In genomic region chr19:5153601-5154128, GRCh38 we compare ENCODE assay signal across 18 cellular contexts.
DNase-seq lines count a peak whose midpoint lies in the region; ATAC-seq, FAIRE-seq and TF ChIP-seq lines count a peak whose summit lies in the region.
"Had no signal": no experiment of that assay in that cellular context is flagged by ENCODE, and none has a peak within 500 bp of the region (broad histone marks: within the 10 kb centered on the region; RNA-seq: fewer than 3 reads in every experiment).

No MANE protein-coding gene starts in this region.

- H3K4me3 Mint-ChIP-seq in activated CD4-positive, alpha-beta T cell treated with anti-CD3 and anti-CD28 coated beads for 36 hours: no peak overlapping the region
- H3K4me3 Mint-ChIP-seq: HFFc6, nephron progenitor cell had no signal

- H3K9me3 ChIP-seq in kidney (ENCODE audit: control insufficient read depth in 1 of 2, low read length in 2 of 2): peaks cover 0 to 3% of the 10 kb centered on the region in 2 donors
- H3K9me3 ChIP-seq in pancreas: no peaks in the 10 kb centered on the region
- H3K9me3 ChIP-seq: psoas muscle had no signal

- no peaks in the 10 kb centered on the region for H3K27me3 ChIP-seq in pancreas

- no peaks in the 10 kb centered on the region for H3K27me3 Mint-ChIP-seq in activated CD4-positive, alpha-beta T cell treated with anti-CD3 and anti-CD28 coated beads for 36 hours

- DNase-seq in activated CD4-positive, alpha-beta T cell treated with anti-CD3 and anti-CD28 coated beads for 36 hours: no peak
- DNase-seq in activated CD4-positive, alpha-beta T cell treated with anti-CD3 and anti-CD28 coated beads, Interleukin-2, amount 50 U/mL, for 48 hours: no peak
- DNase-seq in HuH-7.5 (ENCODE audit: low spot score) (peak; percentile 7), kidney (peak; percentile 62), pancreas (peak in 2 of 6 donors; percentile 51 to 62), HK-2 (ENCODE audit: unreplicated experiment) (no peak)
- DNase-seq: activated gamma-delta T cell, AML-193, HFFc6, psoas muscle had no signal

- CTCF ChIA-PET in activated CD4-positive, alpha-beta T cell treated with anti-CD3 and anti-CD28 coated beads for 36 hours (lab: Charles Lee): interaction anchor here (1.4 kb wide), 1 partner anchor 10 kb away, joined by 3 read pairs; no protein-coding TSS in a partner anchor

- POLR2A ChIA-PET in activated CD4-positive, alpha-beta T cell treated with anti-CD3 and anti-CD28 coated beads for 36 hours (lab: Charles Lee): no interaction called here

- no peaks in the 10 kb centered on the region for H3K4me1 Mint-ChIP-seq in activated CD4-positive, alpha-beta T cell treated with anti-CD3 and anti-CD28 coated beads for 36 hours

- peaks cover 0 to 5% of the 10 kb centered on the region in 2 donors for H3K36me3 ChIP-seq in kidney (ENCODE audit: control insufficient read depth in 1 of 2, insufficient read depth in 2 of 2, low read length in 2 of 2)
- H3K36me3 ChIP-seq in pancreas: no peaks in the 10 kb centered on the region

- FAIRE-seq in kidney (lab: Jason Lieb, UNC): no peak
- no peak for FAIRE-seq in pancreas (lab: Jason Lieb, UNC)
- FAIRE-seq: frontal cortex, keratinocyte, urothelium cell line had no signal

- no peak overlapping the region for H3K27ac Mint-ChIP-seq in activated CD4-positive, alpha-beta T cell treated with anti-CD3 and anti-CD28 coated beads for 36 hours
- H3K27ac Mint-ChIP-seq: HFFc6, nephron progenitor cell had no signal

- peak; percentile 11 for ATAC-seq in activated CD4-positive, alpha-beta T cell treated with anti-CD3 and anti-CD28 coated beads for 36 hours
- ATAC-seq in pancreas (peak in 3 of 4 donors; percentile 5 to 30 (median 28)), GM19452 (IDR thresholded peaks at IDR 0.05; ENCODE audit: unreplicated experiment) (no peak), GM18520 (IDR thresholded peaks at IDR 0.05; ENCODE audit: unreplicated experiment) (no peak)

- intact Hi-C loops in activated CD4-positive, alpha-beta T cell treated with anti-CD3 and anti-CD28 coated beads for 36 hours (cut with DNase I, micrococcal nuclease): loop anchor here (1.0 to 5.0 kb wide), 2 partner anchors 101 to 105 kb away; no protein-coding TSS in a partner anchor
- intact Hi-C loops in kidney (cut with DNase I): no loop called here
- intact Hi-C loops in pancreas (cut with DNase I): no loop called here

- H3K36me3 Mint-ChIP-seq in activated CD4-positive, alpha-beta T cell treated with anti-CD3 and anti-CD28 coated beads for 36 hours (ENCODE audit: low read depth): peaks cover 5% of the 10 kb centered on the region

- no peak overlapping the region for H3K9ac ChIP-seq in kidney (ENCODE audit: low read length in 2 of 2)

- no peak overlapping the region for H3K4me3 ChIP-seq in kidney (ENCODE audit: low read length in 2 of 2)
- H3K4me3 ChIP-seq in pancreas: no peak overlapping the region
- H3K4me3 ChIP-seq: psoas muscle, skin epidermis had no signal

- no peak overlapping the region for H3K27ac ChIP-seq in kidney (ENCODE audit: low read depth in 2 of 2, low read length in 2 of 2)
- no peak overlapping the region for H3K27ac ChIP-seq in pancreas
- H3K27ac ChIP-seq: psoas muscle, RWPE1, skin epidermis had no signal

- peaks cover 6% of the 10 kb centered on the region for H3K9me3 Mint-ChIP-seq in activated CD4-positive, alpha-beta T cell treated with anti-CD3 and anti-CD28 coated beads for 36 hours (ENCODE audit: low read depth)

- TF ChIP-seq CTCF in kidney (IDR thresholded peaks at IDR 0.05; ENCODE audit: borderline replicate concordance, extremely low read depth, insufficient read depth): no peak
- no peak for TF ChIP-seq CTCF in pancreas (IDR thresholded peaks at IDR 0.05)

- H3K4me1 ChIP-seq in kidney (ENCODE audit: control insufficient read depth in 1 of 2, insufficient read depth in 1 of 2, low read depth in 1 of 2, low read length in 2 of 2): no peaks in the 10 kb centered on the region
- no peaks in the 10 kb centered on the region for H3K4me1 ChIP-seq in pancreas

- WGBS in pancreas, 2 donors: 85 to 88% methylated on average over 14 of the region's 14 CpGs

Comparison
In these comparisons a context has a peak if more than half of its experiments do, and no peak if none do; other contexts are left out.
1. ATAC-seq: peak in activated CD4-positive, alpha-beta T cell treated with anti-CD3 and anti-CD28 coated beads for 36 hours (single experiment) and pancreas (3 of 4); none in GM19452 (single experiment) and GM18520 (single experiment).
2. DNase-seq: peak in HuH-7.5 (single experiment) and kidney (single experiment); none in activated CD4-positive, alpha-beta T cell treated with anti-CD3 and anti-CD28 coated beads for 36 hours (single experiment), activated CD4-positive, alpha-beta T cell treated with anti-CD3 and anti-CD28 coated beads, Interleukin-2, amount 50 U/mL, for 48 hours (0 of 2) and HK-2 (single experiment).
3. intact Hi-C loops: an anchor here in activated CD4-positive, alpha-beta T cell treated with anti-CD3 and anti-CD28 coated beads for 36 hours (1.0 to 5.0 kb wide); none called in kidney and pancreas.